In genomic region chr11:616320-617220, GRCh38 we compare ENCODE assay signal across 2 cellular contexts.
A peak's percentile ranks its signal among the peaks of the same experiment; 100 is the strongest.
TF ChIP-seq lines count a peak whose summit lies in the region.

No MANE protein-coding gene starts in this region.

TF ChIP-seq in GM12878, 131 proteins besides CTCF, POLR2A, EP300 and RAD21:
- peak; percentile 18; the same call in 1 of the 2 replicates for TF ChIP-seq NR2F1 (conservative IDR thresholded peaks at IDR 0.05)
- TF ChIP-seq BMI1 (IDR thresholded peaks at IDR 0.05; ENCODE audit: borderline replicate concordance), result no peak
- peak in 1 of 2 experiments; percentile 1; a peak in 1 of 4 replicates for TF ChIP-seq ETV6 (conservative IDR thresholded peaks at IDR 0.05 in 1 of 2, IDR thresholded peaks at IDR 0.05 in 1 of 2; ENCODE audit: borderline replicate concordance in 1 of 2, low read depth in 1 of 2)
- TF ChIP-seq MTA2 (IDR thresholded peaks at IDR 0.05; ENCODE audit: low read depth), result peak; percentile 19; the same call in 1 of the 2 replicates
- TF ChIP-seq RELB (IDR thresholded peaks at IDR 0.05; ENCODE audit: low read depth), result 0 out of 2 replicates have a peak, but pooled peaks have one; percentile 2
- TF ChIP-seq ESRRA (IDR thresholded peaks at IDR 0.05; ENCODE audit: low read length), result no peak
- no peak for TF ChIP-seq NBN (IDR thresholded peaks at IDR 0.05)
- peak; percentile 16 for TF ChIP-seq SKIL (IDR thresholded peaks at IDR 0.05; ENCODE audit: low read depth, poor library complexity, severe bottlenecking)
- peak; percentile 69; the same call in 1 of the 2 replicates for TF ChIP-seq ZNF217 (IDR thresholded peaks at IDR 0.05)
- peak; percentile 81 for TF ChIP-seq SMARCA5 (IDR thresholded peaks at IDR 0.05)
- peak; percentile 58; the same call in 1 of the 2 replicates for TF ChIP-seq MLLT1 (IDR thresholded peaks at IDR 0.05)
- TF ChIP-seq ZBED1 (IDR thresholded peaks at IDR 0.05; ENCODE audit: borderline replicate concordance), result 0 out of 2 replicates have a peak, but pooled peaks have one; percentile 13
- no peak for TF ChIP-seq ATF2 (IDR thresholded peaks at IDR 0.05; ENCODE audit: low read length)
- no peak for TF ChIP-seq IRF3 (IDR thresholded peaks at IDR 0.05)
- TF ChIP-seq NKRF (conservative IDR thresholded peaks at IDR 0.05), result 0 out of 2 replicates have a peak, but pooled peaks have one; percentile 29
- 0 out of 2 replicates have a peak, but pooled peaks have one; percentile 80 for TF ChIP-seq CHD4 (IDR thresholded peaks at IDR 0.05)

TF ChIP-seq in GM12891, 5 proteins besides CTCF, POLR2A, EP300 and RAD21:
- TF ChIP-seq POU2F2 (IDR thresholded peaks at IDR 0.05; ENCODE audit: low read depth, low read length) (no peak), POLR2AphosphoS5 (IDR thresholded peaks at IDR 0.05; ENCODE audit: low read depth, low read length) (no peak), SPI1 (IDR thresholded peaks at IDR 0.05; ENCODE audit: low read depth, low read length) (no peak), PAX5 (IDR thresholded peaks at IDR 0.05; ENCODE audit: insufficient read depth, low read length, severe bottlenecking) (no peak), TAF1 (IDR thresholded peaks at IDR 0.05; ENCODE audit: low read depth, low read length) (no peak)
